In genomic region chr7:122013070-122013469, GRCh38 we compare ENCODE assay signal across 20 cellular contexts.
DNase-seq lines count a peak whose midpoint lies in the region; ATAC-seq and TF ChIP-seq lines count a peak whose summit lies in the region.
"Had no signal": no experiment of that assay in that cellular context is flagged by ENCODE, and none has a peak within 500 bp of the region (broad histone marks: within the 10 kb centered on the region; RNA-seq: fewer than 3 reads in every experiment).

No MANE protein-coding gene starts in this region.

- H3K4me3 ChIP-seq in PC-3 (ENCODE audit: low read length), result no peak overlapping the region
- H3K4me3 ChIP-seq: coronary artery, neural progenitor cell, right atrium auricular region, tibial nerve had no signal

- no peak for DNase-seq in activated naive CD4-positive, alpha-beta T cell treated with anti-CD3 and anti-CD28 coated beads, Interleukin-2, amount 50 U/mL, for 72 hours (ENCODE audit: low spot score in 2 of 2)
- no peak for DNase-seq in activated naive CD4-positive, alpha-beta T cell treated with anti-CD3 and anti-CD28 coated beads, Interleukin-2, amount 50 U/mL, for 16 hours
- DNase-seq in myocyte (ENCODE audit: low read depth) (peak; percentile 24), COLO668 (lab: John Stamatoyannopoulos, UW; ENCODE audit: unreplicated experiment) (no peak), NOMO-1 treated with DMSO at 0.1 percent for 48 hours (lab: John Stamatoyannopoulos, UW; ENCODE audit: unreplicated experiment) (no peak), PC-3 (no peak)
- DNase-seq: aorta; erythroblast; islet precursor cell; NCI-H1092; NK-92 treated with Interleukin-12 subunit alpha and Interleukin-12 subunit beta, amount 100 ng/mL, for 24 hours; SHP77 treated with DMSO at 0.1 percent for 48 hours; stimulated activated CD4-positive, alpha-beta T cell treated with anti-CD3 and anti-CD28 coated beads, Interleukin-4, amount 100 ng/mL, for 4 hours had no signal

- no peak overlapping the region for H3K4me2 ChIP-seq in PC-3 (ENCODE audit: low read length)
- H3K4me2 ChIP-seq: neural progenitor cell had no signal

- no peaks in the 10 kb centered on the region for H3K36me3 ChIP-seq in PC-3 (ENCODE audit: low read depth, low read length)
- H3K36me3 ChIP-seq: right atrium auricular region had no signal

- no TSS peak for BruUV-seq in PC-3 (replicated peaks; lab: Mats Ljungman, UMichigan)

- no peak overlapping the region for H3K9ac ChIP-seq in PC-3 (ENCODE audit: low read length)
- H3K9ac ChIP-seq: neural progenitor cell had no signal

- H3F3A ChIP-seq in PC-3 (ENCODE audit: low read length, unreplicated experiment), result no peaks in the 10 kb centered on the region

- peaks cover 5% of the 10 kb centered on the region; the same call in 1 of the 2 replicates for H3K4me1 ChIP-seq in PC-3 (ENCODE audit: insufficient read depth, low read length)
- H3K4me1 ChIP-seq: neural progenitor cell, right atrium auricular region, tibial nerve had no signal

- H4K20me1 ChIP-seq in PC-3 (ENCODE audit: low read length), result no peaks in the 10 kb centered on the region

- H3K36me3 Mint-ChIP-seq in activated naive CD4-positive, alpha-beta T cell treated with anti-CD3 and anti-CD28 coated beads, Interleukin-2, amount 50 U/mL, for 72 hours, result no peaks in the 10 kb centered on the region

- H3K79me2 ChIP-seq in PC-3 (ENCODE audit: low read length), result no peaks in the 10 kb centered on the region

- peak; percentile 56 to 75 for ATAC-seq in activated naive CD4-positive, alpha-beta T cell treated with anti-CD3 and anti-CD28 coated beads, Interleukin-2, amount 50 U/mL, for 72 hours
- ATAC-seq in GM19463 (IDR thresholded peaks at IDR 0.05; ENCODE audit: unreplicated experiment) (peak; percentile 64), HG03457 (IDR thresholded peaks at IDR 0.05; ENCODE audit: unreplicated experiment) (peak; percentile 73), PC-3 (no peak)

- no peaks in the 10 kb centered on the region for H3K9me2 ChIP-seq in PC-3 (replicated peaks; ENCODE audit: low read length)

- intact Hi-C loops in PC-3 (cut with micrococcal nuclease), result loop anchor here (5.0 kb wide), 1 partner anchor 519 kb away; no protein-coding TSS in a partner anchor

- CTCF ChIA-PET in PC-3 (lab: Charles Lee), result no interaction called here

- H2AFZ ChIP-seq in PC-3 (ENCODE audit: low read length), result no peak overlapping the region
- H2AFZ ChIP-seq: neural progenitor cell had no signal

- no peaks in the 10 kb centered on the region for H3K9me3 ChIP-seq in PC-3 (ENCODE audit: low read length)
- H3K9me3 ChIP-seq: right atrium auricular region, tibial nerve had no signal

- H3K27me3 ChIP-seq in PC-3 (ENCODE audit: low read length), result no peaks in the 10 kb centered on the region
- H3K27me3 ChIP-seq: neural progenitor cell, right atrium auricular region, tibial nerve had no signal

- H3K27ac ChIP-seq in PC-3 (ENCODE audit: low read length), result no peak overlapping the region
- H3K27ac ChIP-seq: coronary artery, neural progenitor cell, right atrium auricular region, tibial nerve had no signal

- no peak overlapping the region for H3K27ac Mint-ChIP-seq in activated naive CD4-positive, alpha-beta T cell treated with anti-CD3 and anti-CD28 coated beads, Interleukin-2, amount 50 U/mL, for 72 hours
- H3K27ac Mint-ChIP-seq: activated T-helper 2 cell treated with anti-CD3 and anti-CD28 coated beads, Interferon-gamma antibody, Interleukin-2, Interleukin-4, amounts not matched to agents 10 μg/mL and 5 μg/mL and 100 μg/mL, durations not matched to agents 14 hours and 24 hours and 36 hours; neural progenitor cell had no signal

- peaks cover 2 to 8% of the 10 kb centered on the region in 2 donors for H3K9me3 Mint-ChIP-seq in activated naive CD4-positive, alpha-beta T cell treated with anti-CD3 and anti-CD28 coated beads, Interleukin-2, amount 50 U/mL, for 72 hours
- H3K9me3 Mint-ChIP-seq: activated T-helper 2 cell treated with anti-CD3 and anti-CD28 coated beads, Interferon-gamma antibody, Interleukin-2, Interleukin-4, amounts not matched to agents 10 μg/mL and 5 μg/mL and 100 μg/mL, durations not matched to agents 14 hours and 24 hours and 36 hours; neural progenitor cell had no signal

- no peak for TF ChIP-seq CTCF in PC-3 (conservative IDR thresholded peaks at IDR 0.05; ENCODE audit: low read depth, low read length)

- POLR2A ChIA-PET in PC-3 (lab: Charles Lee; ENCODE audit: unreplicated experiment), result no interaction called here
